1 cellular context compared by ENCODE assay signal in the genomic region with DNA sequence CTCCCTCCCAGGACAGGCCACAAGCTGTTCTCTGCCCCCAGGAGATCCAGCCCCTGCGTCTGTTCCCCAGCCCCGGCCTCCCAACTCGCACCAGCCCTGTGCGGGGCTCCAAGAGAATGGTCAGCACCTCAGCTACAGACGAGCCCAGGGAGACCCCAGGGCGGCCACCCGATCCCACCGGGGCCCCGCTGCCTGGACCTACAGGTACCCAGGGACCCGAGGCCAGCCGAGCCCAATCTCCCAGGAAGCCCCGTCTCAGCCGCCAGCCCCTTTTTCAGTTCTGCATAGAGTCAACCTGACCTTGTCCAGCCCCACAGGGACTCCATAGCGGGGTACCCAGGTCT.
TF ChIP-seq lines count a peak whose summit lies in the region.

No MANE protein-coding gene starts in this region.

TF ChIP-seq in HCT116, 20 proteins besides CTCF, POLR2A, EP300 and RAD21:
- no peak for TF ChIP-seq ZNF274 (IDR thresholded peaks at IDR 0.05; ENCODE audit: low read depth, low read length)
- TF ChIP-seq ELF1 (IDR thresholded peaks at IDR 0.05; ENCODE audit: borderline replicate concordance, low read depth) = no peak
- no peak for TF ChIP-seq JUND (IDR thresholded peaks at IDR 0.05)
- TF ChIP-seq FOSL1 (IDR thresholded peaks at IDR 0.05; ENCODE audit: low read depth) = no peak
- no peak for TF ChIP-seq YY1 (IDR thresholded peaks at IDR 0.05; ENCODE audit: extremely low read depth, insufficient replicate concordance, low read depth, low read length)
- no peak for TF ChIP-seq EZH2phosphoT487 (IDR thresholded peaks at IDR 0.05; ENCODE audit: borderline replicate concordance)
- TF ChIP-seq REST (IDR thresholded peaks at IDR 0.05; ENCODE audit: low read depth) = no peak
- TF ChIP-seq EZH2 (IDR thresholded peaks at IDR 0.05) = no peak
- no peak for TF ChIP-seq SRF (IDR thresholded peaks at IDR 0.05; ENCODE audit: low read depth)
- TF ChIP-seq ZFX (IDR thresholded peaks at IDR 0.05) = no peak
- no peak for TF ChIP-seq ZBTB33 (IDR thresholded peaks at IDR 0.05; ENCODE audit: extremely low read depth, insufficient replicate concordance, low read length)
- TF ChIP-seq, protein P1, sequence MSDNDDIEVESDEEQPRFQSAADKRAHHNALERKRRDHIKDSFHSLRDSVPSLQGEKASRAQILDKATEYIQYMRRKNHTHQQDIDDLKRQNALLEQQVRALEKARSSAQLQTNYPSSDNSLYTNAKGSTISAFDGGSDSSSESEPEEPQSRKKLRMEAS (IDR thresholded peaks at IDR 0.05) = no peak
- TF ChIP-seq SP1 (IDR thresholded peaks at IDR 0.05; ENCODE audit: low read depth) = no peak
- TF ChIP-seq CEBPB (IDR thresholded peaks at IDR 0.05; ENCODE audit: low read depth) = no peak
- TF ChIP-seq EGR1 (IDR thresholded peaks at IDR 0.05; ENCODE audit: low read depth) = no peak
- TF ChIP-seq ATF3 (IDR thresholded peaks at IDR 0.05) = no peak
- TF ChIP-seq POLR2AphosphoS5 (IDR thresholded peaks at IDR 0.05; ENCODE audit: low read depth, low read length) = no peak
- TF ChIP-seq SIN3A (IDR thresholded peaks at IDR 0.05; ENCODE audit: low read depth) = no peak
